ENCODE assay signal across 8 cellular contexts in genomic region chr17:76868669-76869208, GRCh38. TPM values are rescaled to one million over a fixed set of nuclear protein-coding genes. Genes with fewer than 3 reads are reported as not detected.
A peak's percentile ranks its signal among the peaks of the same experiment; 100 is the strongest.
DNase-seq lines count a peak whose midpoint lies in the region; ATAC-seq, FAIRE-seq and TF ChIP-seq lines count a peak whose summit lies in the region.

No MANE protein-coding gene starts in this region.

- no peak for DNase-seq in Caco-2
- no peak for DNase-seq in IMR-90
- DNase-seq in MCF 10A (ENCODE audit: unreplicated experiment) = no peak
- no peak for DNase-seq in neural crest cell (ENCODE audit: low read depth, low spot score)
- no peak for DNase-seq in cortex of kidney (lab: John Stamatoyannopoulos, UW)
- no peak for DNase-seq in GM19239 (ENCODE audit: insufficient read length, low spot score)
- DNase-seq in T-helper 9 cell = no peak

- H3K27ac Mint-ChIP-seq in Caco-2 (ENCODE audit: unreplicated experiment) (no peak overlapping the region), MCF 10A (ENCODE audit: low read depth, unreplicated experiment) (no peak overlapping the region), neural crest cell (ENCODE audit: unreplicated experiment) (no peak overlapping the region)

- H2BK120ac ChIP-seq in IMR-90 (ENCODE audit: low read depth, low read length) = no peak overlapping the region

- no peak overlapping the region for H2AK9ac ChIP-seq in IMR-90 (replicated peaks; ENCODE audit: low read depth, low read length, poor library complexity)

- H4K20me1 ChIP-seq in IMR-90 (ENCODE audit: insufficient read depth, low read length) = peaks cover 9% of the 10 kb centered on the region

- H3K79me1 ChIP-seq in IMR-90 (ENCODE audit: low read depth in 1 of 2, low read length in 2 of 2) = peaks cover 0 to 7% of the 10 kb centered on the region in 2 experiments; a peak in 1 of 4 replicates

- H2AK5ac ChIP-seq in IMR-90 (ENCODE audit: low read depth, low read length) = no peak overlapping the region

- H4K5ac ChIP-seq in IMR-90 (ENCODE audit: low read depth, low read length) = no peak overlapping the region

- H3K27me3 ChIP-seq in Caco-2 (replicated peaks; ENCODE audit: control insufficient read depth, insufficient read depth, low read length) (no peaks in the 10 kb centered on the region), IMR-90 (ENCODE audit: control insufficient read depth, insufficient read depth, low read length) (peaks cover 16% of the 10 kb centered on the region)

- no peaks in the 10 kb centered on the region for H3K9me3 ChIP-seq in Caco-2
- no peaks in the 10 kb centered on the region for H3K9me3 ChIP-seq in IMR-90 (ENCODE audit: control insufficient read depth, insufficient read depth, low read length)

- H3K27me3 Mint-ChIP-seq in Caco-2 (ENCODE audit: insufficient read depth, unreplicated experiment) (no peaks in the 10 kb centered on the region), MCF 10A (ENCODE audit: insufficient read depth, unreplicated experiment) (no peaks in the 10 kb centered on the region), neural crest cell (ENCODE audit: low read depth) (peaks cover 24% of the 10 kb centered on the region)

- H3K4me3 ChIP-seq in Caco-2 (ENCODE audit: low read depth, low read length) (peak overlapping the region; percentile 44), IMR-90 (ENCODE audit: insufficient read depth, low read depth, low read length) (peak overlapping the region; percentile 41)

- intact Hi-C loops in Caco-2 (cut with micrococcal nuclease; ENCODE audit: unreplicated experiment) = loop anchor here (1.0 to 2.0 kb wide), 3 partner anchors 134 to 199 kb away; no protein-coding TSS in a partner anchor
- intact Hi-C loops in IMR-90 (cut with micrococcal nuclease) = loop anchor here (1.0 to 5.0 kb wide), 2 partner anchors 188 to 379 kb away; no protein-coding TSS in a partner anchor
- intact Hi-C loops in MCF 10A (cut with micrococcal nuclease) = loop anchor here (1.0 kb wide), 1 partner anchor 188 kb away; no protein-coding TSS in a partner anchor

- H3K9me1 ChIP-seq in IMR-90 (ENCODE audit: insufficient read depth, low read length) = peaks cover 27% of the 10 kb centered on the region

- no peak for TF ChIP-seq RAD21 in IMR-90 (IDR thresholded peaks at IDR 0.05; ENCODE audit: low read length)

- H2AFZ ChIP-seq in IMR-90 (replicated peaks; ENCODE audit: low read length, poor library complexity) = peak overlapping the region; percentile 93

- BruUV-seq in Caco-2 (replicated peaks; lab: Mats Ljungman, UMichigan) (no TSS peak), IMR-90 (replicated peaks; lab: Mats Ljungman, UMichigan) (no TSS peak), MCF 10A (replicated peaks; lab: Mats Ljungman, UMichigan) (no TSS peak)

- no peak overlapping the region for H3K27ac ChIP-seq in IMR-90 (ENCODE audit: insufficient read depth, low read length)

- CTCF ChIA-PET in Caco-2 (lab: Charles Lee) (interaction anchor here (0.7 to 2.3 kb wide), 12 partner anchors 19 to 337 kb away, joined by 3 to 39 read pairs (median 4); no protein-coding TSS in a partner anchor), IMR-90 (lab: Yijun Ruan, JAX) (interaction anchor here (1.1 to 2.3 kb wide), 9 partner anchors 11 to 198 kb away, joined by 3 to 32 read pairs (median 5); no protein-coding TSS in a partner anchor), MCF 10A (lab: Yijun Ruan, JAX) (interaction anchor here (0.6 to 2.4 kb wide), 12 partner anchors 63 to 386 kb away, joined by 3 to 51 read pairs (median 4); no protein-coding TSS in a partner anchor)

- H3K36me3 ChIP-seq in Caco-2 (ENCODE audit: control insufficient read depth, insufficient read depth, low read length) = no peaks in the 10 kb centered on the region
- H3K36me3 ChIP-seq in IMR-90 (ENCODE audit: control insufficient read depth, insufficient read depth, low read length) = no peaks in the 10 kb centered on the region

- 1% methylated on average over 50 of the region's 68 CpGs; no CpG with 5 or more reads in 1 of the 2 experiments for WGBS in IMR-90 (ENCODE audit: extremely low coverage in 2 of 2, insufficient read length in 1 of 2), 2 experiments

- ATAC-seq in IMR-90 (ENCODE audit: low read depth) = peak; percentile 2
- no peak for ATAC-seq in HG02588 (IDR thresholded peaks at IDR 0.05; ENCODE audit: unreplicated experiment)

- no peak overlapping the region for H3K4ac ChIP-seq in IMR-90 (ENCODE audit: low read depth, low read length)

- H3K4me3 Mint-ChIP-seq in Caco-2 (ENCODE audit: unreplicated experiment) (peak overlapping the region; percentile 59), MCF 10A (ENCODE audit: unreplicated experiment) (peak overlapping the region; percentile 58), neural crest cell (peak overlapping the region; percentile 88)

- H3K4me2 ChIP-seq in IMR-90 (ENCODE audit: low read depth, low read length) = no peak overlapping the region

- H4K91ac ChIP-seq in IMR-90 (ENCODE audit: insufficient read depth, low read depth, low read length) = no peak overlapping the region

- H3K36me3 Mint-ChIP-seq in Caco-2 (ENCODE audit: insufficient read depth, unreplicated experiment) (peaks cover 6% of the 10 kb centered on the region), MCF 10A (ENCODE audit: insufficient read depth, unreplicated experiment) (no peaks in the 10 kb centered on the region), neural crest cell (ENCODE audit: low read depth) (no peaks in the 10 kb centered on the region)

- H3K9me3 Mint-ChIP-seq in Caco-2 (ENCODE audit: unreplicated experiment) (no peaks in the 10 kb centered on the region), MCF 10A (ENCODE audit: unreplicated experiment) (no peaks in the 10 kb centered on the region), neural crest cell (no peaks in the 10 kb centered on the region)

- dilution Hi-C loops in IMR-90 (cut with HindIII; ENCODE audit: low sequenced_read_pairs, unreplicated experiment) = no loop called here

- FAIRE-seq in GM19239 (lab: Jason Lieb, UNC) = no peak

- no peak for TF ChIP-seq POLR2A in IMR-90 (IDR thresholded peaks at IDR 0.05; ENCODE audit: low read depth, low read length)

- no peak overlapping the region for H3K56ac ChIP-seq in IMR-90 (ENCODE audit: extremely low read depth, insufficient read depth, low read length)

- H3K4me1 Mint-ChIP-seq in Caco-2 (ENCODE audit: low read depth, unreplicated experiment) (peaks cover 13% of the 10 kb centered on the region), MCF 10A (ENCODE audit: insufficient read depth, unreplicated experiment) (peaks cover 25% of the 10 kb centered on the region), neural crest cell (peaks cover 18% of the 10 kb centered on the region)

- no peak overlapping the region for H4K8ac ChIP-seq in IMR-90 (ENCODE audit: low read depth in 2 of 2, low read length in 2 of 2)

- H3K14ac ChIP-seq in IMR-90 (replicated peaks; ENCODE audit: low read depth, low read length) = no peak overlapping the region

- no peak overlapping the region for H2BK5ac ChIP-seq in IMR-90 (ENCODE audit: low read depth, low read length, poor library complexity, severe bottlenecking)

- no peak for TF ChIP-seq CTCF in Caco-2 (IDR thresholded peaks at IDR 0.05; ENCODE audit: insufficient read depth in 1 of 2, low read depth in 1 of 2, low read length in 1 of 2, severe bottlenecking in 1 of 2, unreplicated experiment in 1 of 2)
- TF ChIP-seq CTCF in IMR-90 (conservative IDR thresholded peaks at IDR 0.05; ENCODE audit: low read depth, low read length) = no peak
- no peak for TF ChIP-seq CTCF in MCF 10A (IDR thresholded peaks at IDR 0.05; ENCODE audit: unreplicated experiment)
- TF ChIP-seq CTCF in neural crest cell (conservative IDR thresholded peaks at IDR 0.05) = no peak

- in situ Hi-C loops in IMR-90 (cut with MboI; ENCODE audit: low sequenced_read_pairs) = loop anchor here (5.0 to 25.0 kb wide), 2 partner anchors 194 to 369 kb away; no protein-coding TSS in a partner anchor

- H2BK20ac ChIP-seq in IMR-90 (ENCODE audit: low read depth, low read length) = no peak overlapping the region

- H3K18ac ChIP-seq in IMR-90 (ENCODE audit: low read depth, low read length) = no peak overlapping the region

- no peak overlapping the region for H3K9ac ChIP-seq in IMR-90 (ENCODE audit: low read depth, low read length)

- no peak overlapping the region for H3K23ac ChIP-seq in IMR-90 (ENCODE audit: low read depth, low read length)

- H3K4me1 ChIP-seq in Caco-2 (peaks cover 17% of the 10 kb centered on the region; the same call in 1 of the 2 replicates), IMR-90 (ENCODE audit: control insufficient read depth, insufficient read depth, low read length) (peaks cover 31% of the 10 kb centered on the region)

- no peak overlapping the region for H2BK15ac ChIP-seq in IMR-90 (ENCODE audit: low read depth, low read length)

- POLR2A ChIA-PET in Caco-2 (lab: Charles Lee) (no interaction called here), IMR-90 (lab: Charles Lee; ENCODE audit: unreplicated experiment) (no interaction called here), MCF 10A (lab: Yijun Ruan, JAX) (interaction anchor here (0.5 to 1.6 kb wide), 4 partner anchors 12 to 386 kb away, joined by 3 to 12 read pairs (median 4); no protein-coding TSS in a partner anchor)

TF ChIP-seq in IMR-90, 13 proteins besides CTCF, POLR2A, EP300 and RAD21 (continues in another document):
- no peak for TF ChIP-seq CHD1 (IDR thresholded peaks at IDR 0.05; ENCODE audit: low read depth, low read length)
- TF ChIP-seq USF2 (IDR thresholded peaks at IDR 0.05; ENCODE audit: low read depth, low read length) = no peak
- TF ChIP-seq MXI1 (IDR thresholded peaks at IDR 0.05; ENCODE audit: borderline replicate concordance, low read depth, low read length) = no peak
- TF ChIP-seq FOS (IDR thresholded peaks at IDR 0.05; ENCODE audit: low read depth, low read length) = no peak
- no peak for TF ChIP-seq CEBPB (IDR thresholded peaks at IDR 0.05; ENCODE audit: low read depth, low read length)
- TF ChIP-seq MAZ (IDR thresholded peaks at IDR 0.05; ENCODE audit: borderline replicate concordance, low read depth, low read length) = no peak
- TF ChIP-seq SMC3 (IDR thresholded peaks at IDR 0.05; ENCODE audit: low read depth, low read length) = no peak
- no peak for TF ChIP-seq RCOR1 (IDR thresholded peaks at IDR 0.05; ENCODE audit: insufficient replicate concordance, low read length)
- no peak for TF ChIP-seq RFX5 (IDR thresholded peaks at IDR 0.05; ENCODE audit: low read depth, low read length)

RNA-seq across cellular contexts. Expression of gene MGAT5B, which starts 0.5 kb away (rescaled TPM):
- total RNA-seq in Caco-2 (2022) (8.9 and 9.1 TPM in 2 replicates), IMR-90 (2012; rRNA removed) (0.54 and 0.56 TPM in 2 replicates), MCF 10A (2022) (1.3 and 1.7 TPM in 2 replicates), neural crest cell (14.3 and 14.6 TPM in 2 replicates)
- 2.0 and 2.8 TPM in 2 replicates for polyA plus RNA-seq in IMR-90 (2012; rRNA removed)
- polyA plus RNA-seq in IMR-90 (2012; cell fraction: cytosol; rRNA removed) = 1.9 and 2.8 TPM in 2 replicates
- polyA plus RNA-seq in IMR-90 (2012; cell fraction: nucleus; rRNA removed; ENCODE audit: low replicate concordance) = 2.8 and 7.3 TPM in 2 replicates
